In the genomic region with DNA sequence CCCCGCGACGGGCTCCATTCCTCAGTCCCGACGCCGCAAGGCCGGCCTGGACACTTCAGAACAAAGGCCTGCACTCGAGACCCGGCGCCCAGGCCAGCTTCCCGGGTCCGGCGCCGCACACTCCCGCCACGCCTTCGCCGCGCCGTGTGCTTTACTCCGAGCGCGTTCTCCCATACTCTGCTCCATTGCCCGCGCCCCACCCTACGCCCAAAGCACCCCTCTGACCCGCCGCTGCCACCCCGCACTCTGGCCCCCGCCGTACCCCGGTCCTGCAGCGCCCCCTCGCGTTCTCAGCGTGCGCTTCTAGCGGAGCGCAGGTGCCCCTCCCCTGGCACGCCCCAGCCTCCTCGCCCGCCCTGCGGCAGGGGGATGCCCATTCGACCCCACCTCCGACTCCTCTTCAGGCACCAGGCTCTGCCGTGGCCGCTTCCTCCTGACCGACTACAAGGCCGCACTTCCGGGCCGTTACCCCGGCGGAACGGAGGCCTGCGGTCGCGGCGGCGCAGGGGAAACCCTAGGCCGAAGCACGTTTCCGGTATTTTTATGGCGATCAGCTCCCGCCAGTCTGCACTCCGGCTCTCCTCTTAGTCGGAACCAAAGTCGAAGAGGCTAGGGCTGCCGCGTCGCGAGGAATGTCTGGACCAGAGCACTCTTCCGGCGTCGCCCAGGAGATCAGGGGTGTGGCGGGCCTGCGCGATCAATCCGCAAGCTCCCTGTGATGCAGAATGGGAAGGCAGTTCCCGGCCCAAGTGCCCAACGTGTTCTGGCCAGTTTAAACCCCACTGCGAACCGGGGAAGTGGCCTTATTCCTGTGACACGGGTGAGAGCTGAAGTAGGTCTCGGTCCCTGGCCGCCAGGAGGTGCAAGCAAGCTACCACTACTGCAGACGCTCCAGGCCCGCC, we compare ENCODE assay signal across 8 cellular contexts. TPM values are rescaled to one million over a fixed set of nuclear protein-coding genes. Genes with fewer than 3 reads are reported as not detected.
DNase-seq lines count a peak whose midpoint lies in the region; ATAC-seq and TF ChIP-seq lines count a peak whose summit lies in the region.

ZBTB45 (minus strand) TSS at position 456 of the 902 bp plus-strand sequence. CDS start 2,137 bp downstream, outside the sequence.

- peak within 1 kb of the TSS; percentile 88 for H3K14ac ChIP-seq in IMR-90 (replicated peaks; ENCODE audit: low read depth, low read length)

- peak within 1 kb of the TSS; percentile 93 for H4K91ac ChIP-seq in IMR-90 (ENCODE audit: insufficient read depth, low read depth, low read length)

- peak within 1 kb of the TSS; percentile 80 for H3K56ac ChIP-seq in IMR-90 (ENCODE audit: extremely low read depth, insufficient read depth, low read length)

- peak within 1 kb of the TSS; percentile 87 for H4K5ac ChIP-seq in IMR-90 (ENCODE audit: low read depth, low read length)

- H2BK15ac ChIP-seq in IMR-90 (ENCODE audit: low read depth, low read length): no peak within 1 kb of the TSS

- H2BK120ac ChIP-seq in IMR-90 (ENCODE audit: low read depth, low read length): peak within 1 kb of the TSS; percentile 42; the same call in 1 of the 2 replicates

- 3% methylated on average over 36 of the region's 87 CpGs; no CpG with 5 or more reads in 1 of the 2 experiments for WGBS in IMR-90 (ENCODE audit: extremely low coverage in 2 of 2, insufficient read length in 1 of 2), 2 experiments

- TF ChIP-seq RAD21 in IMR-90 (IDR thresholded peaks at IDR 0.05; ENCODE audit: low read length): peak; percentile 72

- H3K4me3 ChIP-seq in IMR-90 (ENCODE audit: insufficient read depth, low read depth, low read length) (peak within 1 kb of the TSS; percentile 69), OCI-LY7 (ENCODE audit: low read depth, low read length, poor library complexity, severe bottlenecking) (peak within 1 kb of the TSS; percentile 87), epithelial cell of esophagus (ENCODE audit: low read length) (peak within 1 kb of the TSS; percentile 73), mucosa of descending colon (peak within 1 kb of the TSS; percentile 43)

- peaks cover 0 to 42% of the 10 kb centered on the region in 2 experiments; a peak in 3 of 4 replicates for H3K79me1 ChIP-seq in IMR-90 (ENCODE audit: low read depth in 1 of 2, low read length in 2 of 2)

- H2AFZ ChIP-seq in IMR-90 (replicated peaks; ENCODE audit: low read length, poor library complexity): peak within 1 kb of the TSS; percentile 98
- peak within 1 kb of the TSS; percentile 86 for H2AFZ ChIP-seq in OCI-LY7 (ENCODE audit: low read length)

- DNase-seq in DMS153 (lab: John Stamatoyannopoulos, UW) (peak; percentile 93), IMR-90 (peak; percentile 96), OCI-LY7 (ENCODE audit: low spot score) (peak; percentile 98), activated T-cell treated with anti-CD3 and anti-CD28 coated beads for 24 hours (ENCODE audit: low read depth) (peak; percentile 86), epithelial cell of esophagus (ENCODE audit: low read depth) (peak; percentile 97), mucosa of descending colon (peak; percentile 91 to 96 (median 94))
- DNase-seq in stimulated activated CD8-positive, alpha-beta memory T cell treated with anti-CD3 and anti-CD28 coated beads, Interleukin-4, amount 100 ng/mL, for 24 hours (ENCODE audit: low read depth): peak; percentile 85

- H4K20me1 ChIP-seq in IMR-90 (ENCODE audit: insufficient read depth, low read length): peaks cover 26% of the 10 kb centered on the region
- H4K20me1 ChIP-seq in OCI-LY7 (ENCODE audit: insufficient read depth, low read length): no peaks in the 10 kb centered on the region

- ATAC-seq in GM21528 (IDR thresholded peaks at IDR 0.05; ENCODE audit: low FRiP score, unreplicated experiment) (peak; percentile 81), IMR-90 (ENCODE audit: low read depth) (peak; percentile 84), mucosa of descending colon (peak; percentile 87)

- no peak within 1 kb of the TSS for H2BK20ac ChIP-seq in IMR-90 (ENCODE audit: low read depth, low read length)

- H3K4ac ChIP-seq in IMR-90 (ENCODE audit: low read depth, low read length): peak within 1 kb of the TSS; percentile 86

- H4K8ac ChIP-seq in IMR-90 (ENCODE audit: low read depth in 2 of 2, low read length in 2 of 2): peak within 1 kb of the TSS; percentile 87 to 98

- H3K9me1 ChIP-seq in IMR-90 (ENCODE audit: insufficient read depth, low read length): peaks cover 11% of the 10 kb centered on the region

- no peaks in the 10 kb centered on the region for H3K9me2 ChIP-seq in OCI-LY7 (ENCODE audit: insufficient read depth, low read length)

- H3K4me2 ChIP-seq in IMR-90 (ENCODE audit: low read depth, low read length): peak within 1 kb of the TSS; percentile 94
- H3K4me2 ChIP-seq in OCI-LY7 (ENCODE audit: low read length): peak within 1 kb of the TSS; percentile 95

- TF ChIP-seq POLR2A in IMR-90 (IDR thresholded peaks at IDR 0.05; ENCODE audit: low read depth, low read length): peak; percentile 66; the same call in 1 of the 2 replicates

- H3K4me1 ChIP-seq in IMR-90 (ENCODE audit: control insufficient read depth, insufficient read depth, low read length): peaks cover 6% of the 10 kb centered on the region
- peaks cover 14% of the 10 kb centered on the region for H3K4me1 ChIP-seq in OCI-LY7 (ENCODE audit: insufficient read depth, low read length, poor library complexity, severe bottlenecking)
- peaks cover 23% of the 10 kb centered on the region for H3K4me1 ChIP-seq in mucosa of descending colon (ENCODE audit: low read depth)

- peak within 1 kb of the TSS; percentile 81 for H2AK5ac ChIP-seq in IMR-90 (ENCODE audit: low read depth, low read length)

- H3K79me2 ChIP-seq in OCI-LY7 (ENCODE audit: insufficient read depth, low read depth, low read length): peaks cover 11% of the 10 kb centered on the region; the same call in 1 of the 2 replicates

- peak within 1 kb of the TSS; percentile 68 for H3K23ac ChIP-seq in IMR-90 (ENCODE audit: low read depth, low read length)

- no peaks in the 10 kb centered on the region for H3K27me3 ChIP-seq in IMR-90 (ENCODE audit: control insufficient read depth, insufficient read depth, low read length)

- peak within 1 kb of the TSS; percentile 96 for H3K9ac ChIP-seq in IMR-90 (ENCODE audit: low read depth, low read length)

- peak within 1 kb of the TSS; percentile 67 for H3K18ac ChIP-seq in IMR-90 (ENCODE audit: low read depth, low read length)

- peak within 1 kb of the TSS; percentile 93 for H3K27ac ChIP-seq in IMR-90 (ENCODE audit: insufficient read depth, low read length)
- H3K27ac ChIP-seq in OCI-LY7 (ENCODE audit: low read depth, low read length, poor library complexity, severe bottlenecking): peak within 1 kb of the TSS; percentile 80

- intact Hi-C loops in IMR-90 (cut with micrococcal nuclease) (loop anchor here (1.0 to 5.0 kb wide), 3 partner anchors 20 to 212 kb away; partner anchors contain the start of genes ERVK3-1 and MZF1), OCI-LY7 (cut with micrococcal nuclease; ENCODE audit: unreplicated experiment) (loop anchor here (1.0 to 5.0 kb wide), 6 partner anchors 25 to 337 kb away; partner anchors contain the start of genes TRIM28, ZNF274, ZNF324B and ZNF497), mucosa of descending colon (cut with DNase I, micrococcal nuclease) (no loop called here)

- in situ Hi-C loops in IMR-90 (cut with MboI; ENCODE audit: low sequenced_read_pairs): no loop called here

- dilution Hi-C loops in IMR-90 (cut with HindIII; ENCODE audit: low sequenced_read_pairs, unreplicated experiment): no loop called here

- no TSS peak for BruUV-seq in IMR-90 (replicated peaks; lab: Mats Ljungman, UMichigan)
- no TSS peak for BruUV-seq in OCI-LY7 (replicated peaks; lab: Mats Ljungman, UMichigan)

- H2BK5ac ChIP-seq in IMR-90 (ENCODE audit: low read depth, low read length, poor library complexity, severe bottlenecking): peak within 1 kb of the TSS; percentile 84

- peaks cover 16% of the 10 kb centered on the region for H3K36me3 ChIP-seq in IMR-90 (ENCODE audit: control insufficient read depth, insufficient read depth, low read length)
- H3K36me3 ChIP-seq in OCI-LY7 (ENCODE audit: insufficient read depth, low read length): peaks cover 15% of the 10 kb centered on the region
- H3K36me3 ChIP-seq in mucosa of descending colon (ENCODE audit: low read depth): no peaks in the 10 kb centered on the region

- no peaks in the 10 kb centered on the region for H3K9me3 ChIP-seq in IMR-90 (ENCODE audit: control insufficient read depth, insufficient read depth, low read length)
- H3K9me3 ChIP-seq in OCI-LY7 (ENCODE audit: low read length): no peaks in the 10 kb centered on the region
- H3K9me3 ChIP-seq in mucosa of descending colon: no peaks in the 10 kb centered on the region

- POLR2A ChIA-PET in IMR-90 (lab: Charles Lee; ENCODE audit: unreplicated experiment) (interaction anchor here (1.5 kb wide), 1 partner anchor 24 kb away, joined by 6 read pairs; the partner anchor contains the start of gene TRIM28), OCI-LY7 (lab: Charles Lee) (interaction anchor here (0.7 to 2.7 kb wide), 6 partner anchors 12 to 193 kb away, joined by 3 to 14 read pairs (median 3); partner anchors contain the start of genes TRIM28 and ZSCAN22)

- CTCF ChIA-PET in IMR-90 (lab: Yijun Ruan, JAX) (interaction anchor here (0.6 to 1.5 kb wide), 4 partner anchors 12 to 69 kb away, joined by 3 to 6 read pairs (median 4); partner anchors contain the start of genes TRIM28 and ZNF324B), OCI-LY7 (lab: Charles Lee; ENCODE audit: unreplicated experiment) (interaction anchor here (0.7 to 1.5 kb wide), 3 partner anchors 24 to 37 kb away, joined by 3 to 7 read pairs (median 3); partner anchors contain the start of gene TRIM28)

- TF ChIP-seq CTCF in IMR-90 (conservative IDR thresholded peaks at IDR 0.05; ENCODE audit: low read depth, low read length) (peak; percentile 73), OCI-LY7 (conservative IDR thresholded peaks at IDR 0.05; ENCODE audit: low read length) (peak; percentile 77), epithelial cell of esophagus (IDR thresholded peaks at IDR 0.05; ENCODE audit: insufficient read depth, low read depth, low read length, missing control alignments) (peak; percentile 58), mucosa of descending colon (IDR thresholded peaks at IDR 0.05) (peak; percentile 63)

- H2AK9ac ChIP-seq in IMR-90 (replicated peaks; ENCODE audit: low read depth, low read length, poor library complexity): peak within 1 kb of the TSS; percentile 98

TF ChIP-seq in IMR-90, 13 proteins besides CTCF, POLR2A, EP300 and RAD21 (continues in another document):
- no peak for TF ChIP-seq CHD1 (IDR thresholded peaks at IDR 0.05; ENCODE audit: low read depth, low read length)
- TF ChIP-seq BHLHE40 (IDR thresholded peaks at IDR 0.05; ENCODE audit: low read depth, low read length): no peak
- no peak for TF ChIP-seq RCOR1 (IDR thresholded peaks at IDR 0.05; ENCODE audit: insufficient replicate concordance, low read length)
- TF ChIP-seq SMC3 (IDR thresholded peaks at IDR 0.05; ENCODE audit: low read depth, low read length): peak; percentile 58

RNA-seq across cellular contexts. Expression of gene ZBTB45, which starts in this region (rescaled TPM):
- total RNA-seq in IMR-90 (2012; rRNA removed): 1.4 TPM in 2 replicates
- polyA plus RNA-seq in IMR-90 (2012; rRNA removed): 9.7 and 13.5 TPM in 2 replicates
- polyA plus RNA-seq in IMR-90 (2012; cell fraction: cytosol; rRNA removed): 9.5 and 13.5 TPM in 2 replicates
- 13.1 and 26.4 TPM in 2 replicates for polyA plus RNA-seq in IMR-90 (2012; cell fraction: nucleus; rRNA removed; ENCODE audit: low replicate concordance)
- total RNA-seq in OCI-LY7 (2014; rRNA removed; shearing (Covaris generic)): 6.7 and 10.7 TPM in 2 replicates
- total RNA-seq in OCI-LY7 (2022): 14.7 and 16.4 TPM in 2 replicates
- total RNA-seq in mucosa of descending colon: 10 to 100 TPM; 12.1 to 16.7 (median 13.4) TPM

Comparison
In these comparisons a context has a peak if more than half of its experiments do, and no peak if none do; other contexts are left out.
1. Peak in every context shown above with its lines: DNase-seq, ATAC-seq, H3K4me3 ChIP-seq and H3K27ac ChIP-seq.
2. intact Hi-C loops: an anchor here in IMR-90 (1.0 to 5.0 kb wide) and OCI-LY7 (1.0 to 5.0 kb wide); none called in mucosa of descending colon.